Comparison of ENCODE assay signal across 9 cellular contexts in genomic region chr20:31559704-31560093, GRCh38. TPM values are rescaled to one million over a fixed set of nuclear protein-coding genes. Genes with fewer than 3 reads are reported as not detected.
A peak's percentile ranks its signal among the peaks of the same experiment; 100 is the strongest.
DNase-seq lines count a peak whose midpoint lies in the region; ATAC-seq, FAIRE-seq and TF ChIP-seq lines count a peak whose summit lies in the region.
"Had no signal": no experiment of that assay in that cellular context is flagged by ENCODE, and none has a peak within 500 bp of the region (broad histone marks: within the 10 kb centered on the region; RNA-seq: fewer than 3 reads in every experiment).

No MANE protein-coding gene starts in this region.

- no peak overlapping the region for H4K91ac ChIP-seq in H1 (replicated peaks; ENCODE audit: insufficient read length, low read length)

- H4K5ac ChIP-seq in H1 (ENCODE audit: insufficient read length, low read depth, low read length), result no peak overlapping the region

- peaks cover 7% of the 10 kb centered on the region for H3K4me1 Mint-ChIP-seq in activated CD4-positive, alpha-beta T cell treated with anti-CD3 and anti-CD28 coated beads, Interleukin-2, amount 10 ng/mL, durations not matched to agents 7 days and 5 days

- no peak for TF ChIP-seq CTCF in H1 (IDR thresholded peaks at IDR 0.05; ENCODE audit: control extremely low read depth in 1 of 3, insufficient read depth in 1 of 3, low read depth in 1 of 3, low read length in 3 of 3)
- no peak for TF ChIP-seq CTCF in spleen (IDR thresholded peaks at IDR 0.05 in 8 of 11, conservative IDR thresholded peaks at IDR 0.05 in 3 of 11)
- no peak for TF ChIP-seq CTCF in transverse colon (IDR thresholded peaks at IDR 0.05)

- no peak overlapping the region for H2AFZ ChIP-seq in H1 (ENCODE audit: low read length)

- H3K27me3 Mint-ChIP-seq in activated CD4-positive, alpha-beta T cell treated with anti-CD3 and anti-CD28 coated beads, Interleukin-2, amount 10 ng/mL, durations not matched to agents 7 days and 5 days, result no peaks in the 10 kb centered on the region

- H3K4me1 ChIP-seq in H1 (replicated peaks in 1 of 4; ENCODE audit: control insufficient read depth in 3 of 4, insufficient read depth in 4 of 4, low read length in 3 of 4) (peaks cover 0 to 6% (median under 1%) of the 10 kb centered on the region in 4 experiments; a peak in 3 of 7 replicates), spleen (peaks cover 0 to 32% (median 19%) of the 10 kb centered on the region in 6 donors), transverse colon (peaks cover 0 to 23% (median 8%) of the 10 kb centered on the region in 4 donors)

- H3K23me2 ChIP-seq in H1 (ENCODE audit: low read depth, low read length), result no peaks in the 10 kb centered on the region

- TF ChIP-seq RAD21 in H1 (IDR thresholded peaks at IDR 0.05 in 1 of 2, conservative IDR thresholded peaks at IDR 0.05 in 1 of 2; ENCODE audit: low read depth in 2 of 2, low read length in 2 of 2), result no peak

- POLR2A ChIA-PET in activated CD4-positive, alpha-beta T cell treated with anti-CD3 and anti-CD28 coated beads, Interleukin-2, amount 10 ng/mL, durations not matched to agents 7 days and 5 days (lab: Charles Lee), result interaction anchor here (0.6 to 0.8 kb wide), 2 partner anchors 10 to 53 kb away, joined by 3 read pairs; no protein-coding TSS in a partner anchor
- POLR2A ChIA-PET in H1 (lab: Charles Lee; ENCODE audit: partially characterized antibody), result interaction anchor here (1.1 to 24.3 kb wide), 5 partner anchors 9 to 48 kb away, joined by 3 to 1033 read pairs (median 24); partner anchors contain the start of gene ID1

- TF ChIP-seq POLR2A in H1 (IDR thresholded peaks at IDR 0.05; ENCODE audit: control extremely low read depth in 1 of 2, low read depth in 2 of 2, low read length in 2 of 2) (no peak), spleen (IDR thresholded peaks at IDR 0.05) (no peak), transverse colon (IDR thresholded peaks at IDR 0.05) (no peak)

- H3K27me3 ChIP-seq in H1 (replicated peaks in 1 of 4; ENCODE audit: control insufficient read depth in 3 of 4, extremely low read depth in 1 of 4, insufficient read depth in 3 of 4, low read length in 3 of 4) (no peaks in the 10 kb centered on the region), spleen (replicated peaks in 1 of 7) (no peaks in the 10 kb centered on the region), transverse colon (no peaks in the 10 kb centered on the region)

- peak; percentile 72 for FAIRE-seq in RCC 7860 (lab: Jason Lieb, UNC)
- no peak for FAIRE-seq in H1 (lab: Jason Lieb, UNC)

- no peak overlapping the region for H2BK120ac ChIP-seq in H1 (replicated peaks; ENCODE audit: low read depth, low read length)

- no peak overlapping the region for H3K4me3 Mint-ChIP-seq in activated CD4-positive, alpha-beta T cell treated with anti-CD3 and anti-CD28 coated beads, Interleukin-2, amount 10 ng/mL, durations not matched to agents 7 days and 5 days

- ATAC-seq in HG02884 (IDR thresholded peaks at IDR 0.05; ENCODE audit: unreplicated experiment), result no peak

- no peak overlapping the region for H3K23ac ChIP-seq in H1 (ENCODE audit: insufficient read length)

- no peak for TF ChIP-seq EP300 in H1 (IDR thresholded peaks at IDR 0.05; ENCODE audit: borderline replicate concordance in 1 of 2, low read depth in 2 of 2, low read length in 2 of 2)
- TF ChIP-seq EP300 in transverse colon (IDR thresholded peaks at IDR 0.05; ENCODE audit: low read depth), result no peak

- intact Hi-C loops in spleen (cut with DNase I; ENCODE audit: low total_unique reads) (loop anchor here (5.0 kb wide), 1 partner anchor 53 kb away; no protein-coding TSS in a partner anchor), transverse colon (cut with DNase I; ENCODE audit: low total_unique reads) (no loop called here)

- no peak overlapping the region for H3K18ac ChIP-seq in H1 (ENCODE audit: extremely low read depth, low read length)

- peak overlapping the region; percentile 78 for H3K27ac Mint-ChIP-seq in activated CD4-positive, alpha-beta T cell treated with anti-CD3 and anti-CD28 coated beads, Interleukin-2, amount 10 ng/mL, durations not matched to agents 7 days and 5 days

- no peak overlapping the region for H2BK12ac ChIP-seq in H1 (ENCODE audit: low read depth, low read length)

- CTCF ChIA-PET in activated CD4-positive, alpha-beta T cell treated with anti-CD3 and anti-CD28 coated beads, Interleukin-2, amount 10 ng/mL, durations not matched to agents 7 days and 5 days (lab: Charles Lee), result interaction anchor here (0.6 to 18.6 kb wide), 19 partner anchors 7 to 190 kb away, joined by 3 to 282 read pairs (median 4); partner anchors contain the start of gene ID1
- CTCF ChIA-PET in H1 (lab: Charles Lee; ENCODE audit: partially characterized antibody), result interaction anchor here (0.6 to 30.5 kb wide), 23 partner anchors 9 to 169 kb away, joined by 3 to 1559 read pairs (median 6); partner anchors contain the start of gene ID1

- DNase-seq in activated CD4-positive, alpha-beta T cell treated with anti-CD3 and anti-CD28 coated beads, Interleukin-2, amount 10 ng/mL, durations not matched to agents 7 days and 5 days, result no peak
- no peak for DNase-seq in activated CD4-positive, alpha-beta T cell treated with anti-CD3 and anti-CD28 coated beads for 48 hours
- DNase-seq in RCC 7860 (ENCODE audit: low spot score) (peak; percentile 80), H1 (ENCODE audit: low read depth in 1 of 2, low spot score in 2 of 2) (no peak), spleen (no peak), amniotic stem cell (lab: John Stamatoyannopoulos, UW) (no peak), transverse colon (no peak)
- DNase-seq: NCI-H510A had no signal

- no peak overlapping the region for H3K14ac ChIP-seq in H1 (ENCODE audit: insufficient read length)

- no peak overlapping the region for H3K4me3 ChIP-seq in H1 (ENCODE audit: extremely low read depth in 1 of 4, insufficient read depth in 2 of 4, low read depth in 3 of 4, low read length in 4 of 4)
- peak overlapping the region in 1 of 8 donors; percentile 26 for H3K4me3 ChIP-seq in spleen
- H3K4me3 ChIP-seq in transverse colon, result no peak overlapping the region

- H3K4ac ChIP-seq in H1 (replicated peaks; ENCODE audit: insufficient read length, low read depth, low read length), result no peak overlapping the region

- peaks cover 2% of the 10 kb centered on the region in 2 experiments for H4K20me1 ChIP-seq in H1 (replicated peaks in 1 of 2; ENCODE audit: control insufficient read depth in 1 of 2, insufficient read depth in 2 of 2, low read length in 2 of 2)

- in situ Hi-C loops in transverse colon (cut with MboI; ENCODE audit: low pct_ligation_motif_present in 1 of 4, low pct_unique_long_range_greater_than_20kb in 1 of 4, low sequenced_read_pairs in 3 of 4), result loop anchor here (5.0 to 25.0 kb wide), 3 partner anchors 53 to 178 kb away; partner anchors contain the start of gene TPX2 (in 1 of the 4)

- H3K27ac ChIP-seq in H1 (ENCODE audit: low read depth, low read length), result 0 out of 2 replicates have a peak overlapping the region, but pooled peaks have one; percentile 24
- peak overlapping the region in 5 of 8 donors; percentile 39 to 85 (median 79) for H3K27ac ChIP-seq in spleen
- peak overlapping the region in 1 of 4 donors; percentile 72 for H3K27ac ChIP-seq in transverse colon

- H3K9me3 ChIP-seq in H1 (ENCODE audit: insufficient read depth in 2 of 2, low read depth in 1 of 2, low read length in 1 of 2) (no peaks in the 10 kb centered on the region), spleen (no peaks in the 10 kb centered on the region), transverse colon (no peaks in the 10 kb centered on the region)

- H2AK5ac ChIP-seq in H1 (ENCODE audit: low read depth, low read length), result no peak overlapping the region

- no peaks in the 10 kb centered on the region for H3K79me1 ChIP-seq in H1 (ENCODE audit: low read depth, low read length)

- peaks cover 43% of the 10 kb centered on the region for H3K36me3 Mint-ChIP-seq in activated CD4-positive, alpha-beta T cell treated with anti-CD3 and anti-CD28 coated beads, Interleukin-2, amount 10 ng/mL, durations not matched to agents 7 days and 5 days (ENCODE audit: low read depth)

- peaks cover 30 to 44% (median 42%) of the 10 kb centered on the region in 4 experiments for H3K36me3 ChIP-seq in H1 (ENCODE audit: control insufficient read depth in 2 of 4, insufficient read depth in 4 of 4, low read length in 3 of 4)
- peaks cover 0 to 96% (median 60%) of the 10 kb centered on the region in 6 donors for H3K36me3 ChIP-seq in spleen
- peaks cover 0 to 20% (median 3%) of the 10 kb centered on the region in 4 donors for H3K36me3 ChIP-seq in transverse colon

- 51% methylated on average over 2 of the region's 2 CpGs; no CpG with 5 or more reads in 1 of the 2 experiments for WGBS in H1 (ENCODE audit: extremely low coverage in 1 of 2, insufficient coverage in 1 of 2, insufficient read length in 1 of 2, insufficient replicate concordance in 2 of 2, low coverage in 1 of 2, low lambda C conversion rate in 2 of 2, missing lambda C conversion rate in 1 of 2), 2 experiments
- 68 to 91% (median 88%) methylated on average over 2 of the region's 2 CpGs for WGBS in spleen, 5 donors
- 88% methylated on average over 2 of the region's 2 CpGs; no CpG with 5 or more reads in 1 of the 2 donors for WGBS in transverse colon (ENCODE audit: low coverage in 1 of 2), 2 donors

- no peak overlapping the region for H3K4me2 ChIP-seq in H1 (ENCODE audit: insufficient read depth in 1 of 2, low read depth in 2 of 2, low read length in 2 of 2)

- no peaks in the 10 kb centered on the region for H3K79me2 ChIP-seq in H1 (ENCODE audit: control insufficient read depth in 1 of 2, insufficient read depth in 2 of 2, low read length in 2 of 2)

- H2BK15ac ChIP-seq in H1 (ENCODE audit: low read length), result no peak overlapping the region

- no peaks in the 10 kb centered on the region for H3K9me3 Mint-ChIP-seq in activated CD4-positive, alpha-beta T cell treated with anti-CD3 and anti-CD28 coated beads, Interleukin-2, amount 10 ng/mL, durations not matched to agents 7 days and 5 days

- H3K56ac ChIP-seq in H1 (replicated peaks; ENCODE audit: insufficient read length, low read depth, low read length), result no peak overlapping the region

- H4K8ac ChIP-seq in H1 (ENCODE audit: extremely low read depth, insufficient read depth, low read length), result no peak overlapping the region

- H2BK20ac ChIP-seq in H1 (ENCODE audit: low read length), result no peak overlapping the region

- H3K9ac ChIP-seq in H1 (replicated peaks in 1 of 4; ENCODE audit: extremely low read depth in 1 of 4, low read depth in 3 of 4, low read length in 3 of 4), result 0 out of 7 replicates have a peak overlapping the region, but pooled peaks of 1 of the 4 experiments have one; percentile 3

- no peak overlapping the region for H2BK5ac ChIP-seq in H1 (ENCODE audit: low read depth, low read length)

RNA-seq across cellular contexts. Expression of gene ID1, which starts 45.4 kb away (rescaled TPM):
- 1 to 10 TPM in 1 of 2 experiments, under 1 TPM in 1; 0.85 to 1.4 TPM for total RNA-seq in activated CD4-positive, alpha-beta T cell treated with anti-CD3 and anti-CD28 coated beads, Interleukin-2, amount 10 ng/mL, durations not matched to agents 7 days and 5 days
- total RNA-seq in H1 (2021; fragmentation: NEBNext Ultra II Directional; extraction: Animal tissue kit (Norgen Biotek cat#: 25700)), result 120 and 131 TPM in 2 replicates
- polyA plus RNA-seq in H1 (2011; rRNA removed) (357 and 566 TPM in 2 replicates), spleen (100 to 1,000 TPM in 2 of 3 donors, 10 to 100 TPM in 1; 47.6 to 131 (median 122) TPM)
- 348 TPM for polyA plus RNA-seq in H1 (2011; cell fraction: cytosol; rRNA removed)
- polyA plus RNA-seq in H1 (2011; cell fraction: nucleus; rRNA removed), result 267 TPM
- 86.5 to 154 TPM (median 117 TPM) in 4 replicates for polyA plus RNA-seq in H1 (2012, experiment 1 of 2)
- 207 TPM for polyA plus RNA-seq in H1 (2012, experiment 2 of 2)
- polyA plus RNA-seq in H1 (2013, experiment 1 of 2), result 89.8 TPM
- polyA plus RNA-seq in H1 (2013, experiment 2 of 2), result 87.6 TPM
- 27.5 and 45.7 TPM in 2 replicates for polyA minus RNA-seq in H1 (2011; rRNA and poly(A)+ RNA removed)
- polyA minus RNA-seq in H1 (2011; cell fraction: cytosol; rRNA and poly(A)+ RNA removed), result 181 TPM
- 200 TPM for polyA minus RNA-seq in H1 (2011; cell fraction: nucleus; rRNA and poly(A)+ RNA removed)
- total RNA-seq in spleen (100 to 1,000 TPM in 5 of 7 donors, 10 to 100 TPM in 2; 77.1 to 222 (median 124) TPM), transverse colon (1,000 to 10,000 TPM in 1 of 4 donors, 100 to 1,000 TPM in 3; 516 to 1,015 (median 933) TPM)

RNA-seq across cellular contexts. Expression of gene HM13, which starts 45.5 kb away (rescaled TPM):
- 100 to 1,000 TPM; 137 to 146 TPM for total RNA-seq in activated CD4-positive, alpha-beta T cell treated with anti-CD3 and anti-CD28 coated beads, Interleukin-2, amount 10 ng/mL, durations not matched to agents 7 days and 5 days
- 118 TPM in 2 replicates for total RNA-seq in H1 (2021; fragmentation: NEBNext Ultra II Directional; extraction: Animal tissue kit (Norgen Biotek cat#: 25700))
- polyA plus RNA-seq in H1 (2011; rRNA removed), result 183 and 189 TPM in 2 replicates
- polyA plus RNA-seq in H1 (2011; cell fraction: cytosol; rRNA removed), result 125 TPM
- polyA plus RNA-seq in H1 (2011; cell fraction: nucleus; rRNA removed), result 156 TPM
- 139 to 179 TPM (median 167 TPM) in 4 replicates for polyA plus RNA-seq in H1 (2012, experiment 1 of 2)
- 235 TPM for polyA plus RNA-seq in H1 (2012, experiment 2 of 2)
- 174 TPM for polyA plus RNA-seq in H1 (2013, experiment 1 of 2)
- 181 TPM for polyA plus RNA-seq in H1 (2013, experiment 2 of 2)
- 182 and 185 TPM in 2 replicates for polyA minus RNA-seq in H1 (2011; rRNA and poly(A)+ RNA removed)
- polyA minus RNA-seq in H1 (2011; cell fraction: cytosol; rRNA and poly(A)+ RNA removed), result 109 TPM
- 159 TPM for polyA minus RNA-seq in H1 (2011; cell fraction: nucleus; rRNA and poly(A)+ RNA removed)
- total RNA-seq in spleen, result 100 to 1,000 TPM in 5 of 7 donors, 10 to 100 TPM in 2; 66.7 to 122 (median 104) TPM
- polyA plus RNA-seq in spleen, result 100 to 1,000 TPM in 1 of 3 donors, 10 to 100 TPM in 2; 62.1 to 105 (median 67.6) TPM
- 10 to 100 TPM; 38.4 to 86.0 (median 63.4) TPM for total RNA-seq in transverse colon

Comparison
In these comparisons a context has a peak if more than half of its experiments do, and no peak if none do; other contexts are left out.
1. RNA of gene ID1, which starts 45.4 kb away (total RNA-seq): 516 to 1,015 TPM in transverse colon, 77.1 to 222 TPM in spleen and 120 to 131 TPM in H1; 0.85 to 1.4 TPM in activated CD4-positive, alpha-beta T cell treated with anti-CD3 and anti-CD28 coated beads, Interleukin-2, amount 10 ng/mL, durations not matched to agents 7 days and 5 days; every median in the first group is over 10 times any median in the second.